Comparison of ENCODE assay signal across 8 cellular contexts in the genomic region with DNA sequence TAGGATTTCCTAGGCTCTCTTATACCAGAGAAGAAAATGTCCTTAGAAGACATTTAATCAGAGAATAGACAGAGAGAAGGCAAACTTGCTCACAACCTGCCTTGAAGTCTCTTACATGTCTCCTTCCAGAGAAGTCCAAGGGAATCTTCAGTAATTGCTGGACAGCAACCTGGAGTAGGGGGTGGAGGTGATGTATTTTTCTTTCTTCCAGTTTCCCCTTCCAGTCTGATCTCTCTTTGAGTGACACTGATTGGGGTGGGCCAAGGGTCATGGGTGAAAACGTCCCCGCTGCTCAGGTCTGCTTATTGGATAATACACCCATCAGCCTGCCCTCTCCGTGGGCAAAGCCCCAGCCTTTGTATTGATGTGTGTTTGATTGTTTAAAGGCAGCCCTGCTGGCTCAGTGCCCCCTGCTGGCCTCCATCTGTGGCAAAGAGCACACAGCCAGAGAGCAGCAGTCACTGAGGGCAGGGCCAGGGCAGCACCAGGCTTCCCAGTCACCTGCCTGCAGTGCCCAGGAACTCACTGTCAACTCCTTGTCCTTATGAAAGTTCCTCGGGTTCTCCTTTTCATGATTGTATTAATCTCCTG. TPM values are rescaled to one million over a fixed set of nuclear protein-coding genes. Genes with fewer than 3 reads are reported as not detected.
A peak's percentile ranks its signal among the peaks of the same experiment; 100 is the strongest.
DNase-seq lines count a peak whose midpoint lies in the region; ATAC-seq and TF ChIP-seq lines count a peak whose summit lies in the region.

No MANE protein-coding gene starts in this region.

- DNase-seq in AG09319 (ENCODE audit: extremely low read depth, low read depth) (no peak), HEK293T (ENCODE audit: extremely low spot score) (peak; percentile 40), prostate gland (ENCODE audit: low spot score) (no peak), amniotic stem cell (lab: John Stamatoyannopoulos, UW) (no peak)
- DNase-seq in effector CD4-positive, alpha-beta T cell = peak; percentile 11

- 74% methylated on average over 4 of the region's 4 CpGs for WGBS in prostate gland

- CTCF ChIA-PET in HEK293T (lab: Yijun Ruan, JAX) = no interaction called here

- peaks cover 19% of the 10 kb centered on the region for H3K4me1 ChIP-seq in prostate gland (replicated peaks)

- POLR2A ChIA-PET in HEK293T (lab: Yijun Ruan, JAX) = no interaction called here

- TF ChIP-seq CTCF in AG09319 (IDR thresholded peaks at IDR 0.05; ENCODE audit: low read depth, low read length) (peak; percentile 20), prostate gland (IDR thresholded peaks at IDR 0.05) (peak in 1 of 4 experiments; percentile 19)

- intact Hi-C loops in prostate gland (cut with DNase I) = no loop called here

- no peaks in the 10 kb centered on the region for H3K36me3 ChIP-seq in prostate gland

- H3K27ac ChIP-seq in prostate gland = peak overlapping the region; percentile 84 to 89

- no peak for TF ChIP-seq POLR2A in prostate gland (IDR thresholded peaks at IDR 0.05)

- H3K4me3 ChIP-seq in prostate gland = no peak overlapping the region

- peak; percentile 71 to 72 for ATAC-seq in activated CD4-positive, CD25-positive, alpha-beta regulatory T cell treated with anti-CD3 and anti-CD28 coated beads, Interleukin-2, amount 50 U/mL, for 24 hours
- ATAC-seq in GM21528 (IDR thresholded peaks at IDR 0.05; ENCODE audit: low FRiP score, unreplicated experiment) = no peak
- no peak for ATAC-seq in GM21447 (IDR thresholded peaks at IDR 0.05; ENCODE audit: unreplicated experiment)

- no peaks in the 10 kb centered on the region for H3K27me3 ChIP-seq in prostate gland (replicated peaks; ENCODE audit: insufficient read depth)

- no peaks in the 10 kb centered on the region for H3K9me3 ChIP-seq in prostate gland

TF ChIP-seq in HEK293T, 16 proteins besides CTCF, POLR2A, EP300 and RAD21:
- TF ChIP-seq, protein P1, sequence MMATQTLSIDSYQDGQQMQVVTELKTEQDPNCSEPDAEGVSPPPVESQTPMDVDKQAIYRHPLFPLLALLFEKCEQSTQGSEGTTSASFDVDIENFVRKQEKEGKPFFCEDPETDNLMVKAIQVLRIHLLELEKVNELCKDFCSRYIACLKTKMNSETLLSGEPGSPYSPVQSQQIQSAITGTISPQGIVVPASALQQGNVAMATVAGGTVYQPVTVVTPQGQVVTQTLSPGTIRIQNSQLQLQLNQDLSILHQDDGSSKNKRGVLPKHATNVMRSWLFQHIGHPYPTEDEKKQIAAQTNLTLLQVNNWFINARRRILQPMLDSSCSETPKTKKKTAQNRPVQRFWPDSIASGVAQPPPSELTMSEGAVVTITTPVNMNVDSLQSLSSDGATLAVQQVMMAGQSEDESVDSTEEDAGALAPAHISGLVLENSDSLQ (IDR thresholded peaks at IDR 0.05) = peak; percentile 33; the same call in 1 of the 2 replicates
- TF ChIP-seq NFRKB (IDR thresholded peaks at IDR 0.05) = no peak

RNA-seq across cellular contexts. Expression of a gene that starts 35.7 kb away (rescaled TPM):
- 100 to 1,000 TPM; 121 to 209 TPM for total RNA-seq in prostate gland

Comparison
In these comparisons a context has a peak if more than half of its experiments do, and no peak if none do; other contexts are left out.
1. DNase-seq: peak in HEK293T (single experiment) and effector CD4-positive, alpha-beta T cell (single experiment); none in AG09319 (single experiment), prostate gland (single experiment) and amniotic stem cell (single experiment).
2. ATAC-seq: peak in activated CD4-positive, CD25-positive, alpha-beta regulatory T cell treated with anti-CD3 and anti-CD28 coated beads, Interleukin-2, amount 50 U/mL, for 24 hours (2 of 2); none in GM21528 (single experiment) and GM21447 (single experiment).